1 cellular context compared by ENCODE assay signal in genomic region chrX:96407501-96407900, GRCh38.
TF ChIP-seq lines count a peak whose summit lies in the region.

No MANE protein-coding gene starts in this region.

TF ChIP-seq in GM23338, 12 proteins besides CTCF, POLR2A, EP300 and RAD21 (continued from another document):
- TF ChIP-seq ZNF462 (CRISPR knock-in tag; IDR thresholded peaks at IDR 0.05), result no peak
- no peak for TF ChIP-seq ZNF331 (CRISPR knock-in tag; IDR thresholded peaks at IDR 0.05; ENCODE audit: low read depth)
- TF ChIP-seq REST (IDR thresholded peaks at IDR 0.05; ENCODE audit: unreplicated experiment), result no peak
- TF ChIP-seq JUNB (IDR thresholded peaks at IDR 0.05; ENCODE audit: unreplicated experiment), result no peak
